Comparison of ENCODE assay signal across 14 cellular contexts in the genomic region with DNA sequence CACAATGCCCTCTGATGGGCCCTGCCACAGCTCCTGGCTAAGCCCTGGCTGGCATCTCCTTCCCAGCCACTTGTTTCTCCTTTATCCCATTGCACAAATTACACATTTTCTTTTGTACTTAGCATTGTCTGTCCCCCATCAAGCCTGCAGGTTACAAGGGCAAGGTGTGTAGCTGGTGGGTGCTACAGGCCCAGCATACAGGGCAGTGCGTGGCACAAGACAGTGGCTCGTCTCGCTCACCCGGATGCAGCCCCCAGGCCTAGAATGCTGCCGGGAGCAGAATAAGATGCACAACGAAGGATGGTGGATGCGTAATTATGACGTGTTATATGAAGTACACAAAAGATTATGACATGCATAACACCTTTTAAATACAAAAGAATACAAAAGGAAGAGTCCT.
"Had no signal": no experiment of that assay in that cellular context is flagged by ENCODE, and none has a peak within 500 bp of the region (broad histone marks: within the 10 kb centered on the region; RNA-seq: fewer than 3 reads in every experiment).

No MANE protein-coding gene starts in this region.

- ATAC-seq: activated T-cell treated with anti-CD3 and anti-CD28 coated beads, Interleukin-2, amount 50 U/mL, for 72 hours; left lobe of liver; pancreas; right lobe of liver; stimulated activated memory B cell treated with anti-CD40 and anti-IgM and Interleukin-4, amounts not matched to agents 10 μg/mL and 1 μg/mL and 100 μg/mL, for 72 hours had no signal

- H3K4me1 ChIP-seq: adrenal gland, pancreas, right lobe of liver had no signal

- H3K4me3 ChIP-seq: adrenal gland, pancreas, right lobe of liver had no signal

- H3K9me3 ChIP-seq: adrenal gland, pancreas, right lobe of liver had no signal

- DNase-seq: activated CD4-positive, alpha-beta T cell treated with anti-CD3 and anti-CD28 coated beads for 1 hour; activated CD8-positive, alpha-beta memory T cell treated with anti-CD3 and anti-CD28 coated beads for 24 hours; activated gamma-delta T cell treated with Interleukin-2 at 50 U/mL for 16 hours; activated T-cell treated with anti-CD3 and anti-CD28 coated beads, Interleukin-2, amount 50 U/mL, for 72 hours; dermis blood vessel endothelial cell; hippocampal formation; midbrain; small intestine; stimulated activated CD4-positive, alpha-beta T cell treated with anti-CD3 and anti-CD28 coated beads, Interleukin-4, amount 100 ng/mL, for 1 hour had no signal

- H3K27me3 ChIP-seq: adrenal gland, pancreas, right lobe of liver had no signal

- H3K27ac Mint-ChIP-seq: activated T-cell treated with anti-CD3 and anti-CD28 coated beads, Interleukin-2, amount 50 U/mL, for 72 hours; stimulated activated memory B cell treated with anti-CD40 and anti-IgM and Interleukin-4, amounts not matched to agents 10 μg/mL and 1 μg/mL and 100 μg/mL, for 72 hours had no signal

- H3K4me3 Mint-ChIP-seq: activated T-cell treated with anti-CD3 and anti-CD28 coated beads, Interleukin-2, amount 50 U/mL, for 72 hours; stimulated activated memory B cell treated with anti-CD40 and anti-IgM and Interleukin-4, amounts not matched to agents 10 μg/mL and 1 μg/mL and 100 μg/mL, for 72 hours had no signal

- H3K27ac ChIP-seq: adrenal gland, pancreas, right lobe of liver had no signal

- H3K36me3 ChIP-seq: adrenal gland, pancreas, right lobe of liver had no signal

- H3K27me3 Mint-ChIP-seq: stimulated activated memory B cell treated with anti-CD40 and anti-IgM and Interleukin-4, amounts not matched to agents 10 μg/mL and 1 μg/mL and 100 μg/mL, for 72 hours had no signal
